Comparison of ENCODE assay signal across 41 cellular contexts in genomic region chr4:89537281-89537680, GRCh38.
"Had no signal": no experiment of that assay in that cellular context is flagged by ENCODE, and none has a peak within 500 bp of the region (broad histone marks: within the 10 kb centered on the region; RNA-seq: fewer than 3 reads in every experiment).

No MANE protein-coding gene starts in this region.

- ATAC-seq: activated naive CD4-positive, alpha-beta T cell treated with anti-CD3 and anti-CD28 coated beads, Interleukin-2, amount 50 U/mL, for 72 hours; activated naive CD8-positive, alpha-beta T cell treated with anti-CD3 and anti-CD28 coated beads, Interleukin-2, amount 50 U/mL, for 24 hours; activated T-cell treated with anti-CD3 and anti-CD28 coated beads, Interleukin-2, amount 50 U/mL, for 4 hours; activated T-cell treated with anti-CD3 and anti-CD28 coated beads, Interleukin-2, amount 50 U/mL, for 72 hours; activated T-helper 17 cell treated with anti-CD3 and anti-CD28 coated beads, Interleukin-2, amount 50 U/mL, for 72 hours; body of pancreas had no signal

- H3K4me1 ChIP-seq: ascending aorta, body of pancreas, breast epithelium had no signal

- H3K36me3 Mint-ChIP-seq: activated naive CD4-positive, alpha-beta T cell treated with anti-CD3 and anti-CD28 coated beads, Interleukin-2, amount 10 ng/mL, durations not matched to agents 7 days and 5 days; activated naive CD8-positive, alpha-beta T cell treated with anti-CD3 and anti-CD28 coated beads for 36 hours; activated naive CD8-positive, alpha-beta T cell treated with anti-CD3 and anti-CD28 coated beads, Interleukin-2, amount 10 ng/mL, durations not matched to agents 7 days and 5 days; brain had no signal

- H3K27ac Mint-ChIP-seq: activated naive CD4-positive, alpha-beta T cell treated with anti-CD3 and anti-CD28 coated beads for 36 hours; activated naive CD4-positive, alpha-beta T cell treated with anti-CD3 and anti-CD28 coated beads, Interleukin-2, amount 10 ng/mL, durations not matched to agents 7 days and 5 days; activated naive CD4-positive, alpha-beta T cell treated with anti-CD3 and anti-CD28 coated beads, Interleukin-2, amount 50 U/mL, for 24 hours; activated naive CD4-positive, alpha-beta T cell treated with anti-CD3 and anti-CD28 coated beads, Interleukin-2, amount 50 U/mL, for 72 hours; activated naive CD8-positive, alpha-beta T cell; activated naive CD8-positive, alpha-beta T cell treated with anti-CD3 and anti-CD28 coated beads for 36 hours; activated naive CD8-positive, alpha-beta T cell treated with anti-CD3 and anti-CD28 coated beads, Interleukin-2, amount 10 ng/mL, durations not matched to agents 7 days and 5 days; activated naive CD8-positive, alpha-beta T cell treated with anti-CD3 and anti-CD28 coated beads, Interleukin-2, amount 50 U/mL, for 24 hours; activated T-cell treated with anti-CD3 and anti-CD28 coated beads, Interleukin-2, amount 50 U/mL, for 24 hours; activated T-cell treated with anti-CD3 and anti-CD28 coated beads, Interleukin-2, amount 50 U/mL, for 72 hours; activated T-helper 1 cell treated with anti-CD3 and anti-CD28 coated beads, Interleukin-12 subunit alpha, Interleukin-12 subunit beta, Interleukin-2, Interleukin-4 antibody, amounts not matched to agents 30 ng/mL and 10 ng/mL and 1 ng/mL, durations not matched to agents 14 hours and 24 hours and 36 hours; activated T-helper 17 cell treated with anti-CD3 and anti-CD28 coated beads, Interleukin-2, amount 50 U/mL, for 72 hours; activated T-helper 2 cell treated with anti-CD3 and anti-CD28 coated beads, Interferon-gamma antibody, Interleukin-2, Interleukin-4, amounts not matched to agents 10 μg/mL and 5 μg/mL and 100 μg/mL, durations not matched to agents 14 hours and 24 hours and 36 hours; brain had no signal

- H3K9me3 Mint-ChIP-seq: activated naive CD4-positive, alpha-beta T cell treated with anti-CD3 and anti-CD28 coated beads for 36 hours; activated naive CD4-positive, alpha-beta T cell treated with anti-CD3 and anti-CD28 coated beads, Interleukin-2, amount 10 ng/mL, durations not matched to agents 7 days and 5 days; activated naive CD4-positive, alpha-beta T cell treated with anti-CD3 and anti-CD28 coated beads, Interleukin-2, amount 50 U/mL, for 24 hours; activated naive CD8-positive, alpha-beta T cell treated with anti-CD3 and anti-CD28 coated beads for 36 hours; activated naive CD8-positive, alpha-beta T cell treated with anti-CD3 and anti-CD28 coated beads, Interleukin-2, amount 50 U/mL, for 24 hours; activated T-cell treated with anti-CD3 and anti-CD28 coated beads, Interleukin-2, amount 50 U/mL, for 24 hours; activated T-cell treated with anti-CD3 and anti-CD28 coated beads, Interleukin-2, amount 50 U/mL, for 72 hours; activated T-helper 1 cell treated with anti-CD3 and anti-CD28 coated beads, Interleukin-12 subunit alpha, Interleukin-12 subunit beta, Interleukin-2, Interleukin-4 antibody, amounts not matched to agents 30 ng/mL and 10 ng/mL and 1 ng/mL, durations not matched to agents 14 hours and 24 hours and 36 hours; activated T-helper 17 cell treated with anti-CD3 and anti-CD28 coated beads, Interleukin-2, amount 50 U/mL, for 72 hours; activated T-helper 2 cell treated with anti-CD3 and anti-CD28 coated beads, Interferon-gamma antibody, Interleukin-2, Interleukin-4, amounts not matched to agents 10 μg/mL and 5 μg/mL and 100 μg/mL, durations not matched to agents 14 hours and 24 hours and 36 hours; central memory CD8-positive, alpha-beta T cell had no signal

- H3K27me3 ChIP-seq: adrenal gland, ascending aorta, body of pancreas, brain microvascular endothelial cell, breast epithelium, cardiac muscle cell had no signal

- FAIRE-seq: astrocyte, bronchial epithelial cell had no signal

- H3K4me3 Mint-ChIP-seq: activated naive CD4-positive, alpha-beta T cell treated with anti-CD3 and anti-CD28 coated beads for 36 hours; activated naive CD4-positive, alpha-beta T cell treated with anti-CD3 and anti-CD28 coated beads, Interleukin-2, amount 10 ng/mL, durations not matched to agents 7 days and 5 days; activated naive CD4-positive, alpha-beta T cell treated with anti-CD3 and anti-CD28 coated beads, Interleukin-2, amount 50 U/mL, for 24 hours; activated naive CD8-positive, alpha-beta T cell; activated naive CD8-positive, alpha-beta T cell treated with anti-CD3 and anti-CD28 coated beads for 36 hours; activated naive CD8-positive, alpha-beta T cell treated with anti-CD3 and anti-CD28 coated beads, Interleukin-2, amount 10 ng/mL, durations not matched to agents 7 days and 5 days; activated naive CD8-positive, alpha-beta T cell treated with anti-CD3 and anti-CD28 coated beads, Interleukin-2, amount 50 U/mL, for 24 hours; activated T-cell treated with anti-CD3 and anti-CD28 coated beads, Interleukin-2, amount 50 U/mL, for 24 hours; activated T-cell treated with anti-CD3 and anti-CD28 coated beads, Interleukin-2, amount 50 U/mL, for 4 hours; activated T-cell treated with anti-CD3 and anti-CD28 coated beads, Interleukin-2, amount 50 U/mL, for 72 hours; activated T-helper 1 cell treated with anti-CD3 and anti-CD28 coated beads, Interleukin-12 subunit alpha, Interleukin-12 subunit beta, Interleukin-2, Interleukin-4 antibody, amounts not matched to agents 30 ng/mL and 10 ng/mL and 1 ng/mL, durations not matched to agents 14 hours and 24 hours and 36 hours; activated T-helper 17 cell treated with anti-CD3 and anti-CD28 coated beads, Interleukin-2, amount 50 U/mL, for 72 hours; brain; central memory CD8-positive, alpha-beta T cell had no signal

- H3K4me3 ChIP-seq: adrenal gland, ascending aorta, body of pancreas, breast epithelium, cardiac muscle cell had no signal

- H3K36me3 ChIP-seq: adrenal gland, ascending aorta, brain microvascular endothelial cell, breast epithelium, cardiac muscle cell had no signal

- DNase-seq: activated effector memory CD4-positive, alpha-beta T cell treated with anti-CD3 and anti-CD28 coated beads, Interleukin-2, amount 50 U/mL, for 16 hours; activated effector memory CD4-positive, alpha-beta T cell treated with Interleukin-2 at 50 U/mL for 16 hours; activated gamma-delta T cell; activated gamma-delta T cell treated with Interleukin-2 at 50 U/mL for 16 hours; activated naive CD4-positive, alpha-beta T cell; activated naive CD4-positive, alpha-beta T cell treated with anti-CD3 and anti-CD28 coated beads for 36 hours; activated naive CD4-positive, alpha-beta T cell treated with anti-CD3 and anti-CD28 coated beads, Interleukin-2, amount 10 ng/mL, durations not matched to agents 7 days and 5 days; activated naive CD4-positive, alpha-beta T cell treated with anti-CD3 and anti-CD28 coated beads, Interleukin-2, amount 50 U/mL, for 16 hours; activated naive CD4-positive, alpha-beta T cell treated with Interleukin-2 at 50 U/mL for 16 hours; activated naive CD8-positive, alpha-beta T cell treated with anti-CD3 and anti-CD28 coated beads for 36 hours; activated naive CD8-positive, alpha-beta T cell treated with anti-CD3 and anti-CD28 coated beads, Interleukin-2, amount 10 ng/mL, durations not matched to agents 7 days and 5 days; activated naive CD8-positive, alpha-beta T cell treated with anti-CD3 and anti-CD28 coated beads, Interleukin-2, amount 50 U/mL, for 24 hours; activated T-cell treated with anti-CD3 and anti-CD28 coated beads for 4 hours; activated T-cell treated with anti-CD3 and anti-CD28 coated beads, Interleukin-2, amount 50 U/mL, for 1 hour; activated T-cell treated with anti-CD3 and anti-CD28 coated beads, Interleukin-2, amount 50 U/mL, for 24 hours; activated T-cell treated with anti-CD3 and anti-CD28 coated beads, Interleukin-2, amount 50 U/mL, for 4 hours; activated T-cell treated with anti-CD3 and anti-CD28 coated beads, Interleukin-2, amount 50 U/mL, for 48 hours; activated T-cell treated with anti-CD3 and anti-CD28 coated beads, Interleukin-2, amount 50 U/mL, for 72 hours; adrenal gland; amniotic stem cell; amygdala; anterior cingulate cortex; aorta; body of pancreas; brain microvascular endothelial cell; caudate nucleus; central memory CD4-positive, alpha-beta T cell; cerebellar nuclear complex had no signal

- H3K9me3 ChIP-seq: adrenal gland, ascending aorta, body of pancreas, breast epithelium had no signal

- H3K27ac ChIP-seq: adrenal gland, ascending aorta, body of pancreas, brain microvascular endothelial cell, breast epithelium, cardiac muscle cell had no signal

- H3K4me1 Mint-ChIP-seq: activated naive CD4-positive, alpha-beta T cell treated with anti-CD3 and anti-CD28 coated beads, Interleukin-2, amount 50 U/mL, for 24 hours; activated T-helper 17 cell treated with anti-CD3 and anti-CD28 coated beads, Interleukin-2, amount 50 U/mL, for 72 hours; central memory CD8-positive, alpha-beta T cell had no signal
